In the genomic region with DNA sequence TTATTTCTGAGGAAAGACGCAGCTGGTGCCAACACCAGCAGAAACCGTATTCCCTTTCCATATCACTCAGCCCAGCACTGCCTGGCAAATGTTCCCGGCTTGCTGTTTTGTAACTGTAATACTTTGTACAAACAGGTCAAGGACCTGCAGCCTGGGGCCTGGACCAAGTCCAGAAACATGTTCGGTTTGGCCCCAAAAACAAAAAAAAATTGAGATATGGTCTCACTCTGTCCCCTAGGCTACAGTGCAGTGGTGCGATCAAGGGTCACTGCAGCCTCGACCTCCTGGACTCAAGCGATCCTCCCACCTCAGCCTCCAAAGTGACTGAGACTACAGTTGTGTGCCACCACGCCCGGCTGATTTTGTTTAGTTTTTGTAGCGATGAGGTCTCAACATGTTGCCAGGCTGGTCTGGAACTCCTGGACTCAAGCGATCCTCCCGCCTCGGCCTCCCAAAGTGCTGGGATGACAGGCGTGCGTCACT, we compare ENCODE assay signal across 1 cellular context.
TF ChIP-seq lines count a peak whose summit lies in the region.

No MANE protein-coding gene starts in this region.

TF ChIP-seq in HepG2, 621 proteins besides CTCF, POLR2A, EP300 and RAD21 (continued from another document and continues in another):
- peak; percentile 80; the same call in 1 of the 2 replicates for TF ChIP-seq ZNF264 (CRISPR knock-in tag; IDR thresholded peaks at IDR 0.05)
- no peak for TF ChIP-seq MTF2 (CRISPR knock-in tag; IDR thresholded peaks at IDR 0.05; ENCODE audit: borderline replicate concordance)
- peak; percentile 94 for TF ChIP-seq ZMYM2 (CRISPR knock-in tag; IDR thresholded peaks at IDR 0.05)
- TF ChIP-seq BORCS8-MEF2B (CRISPR knock-in tag; IDR thresholded peaks at IDR 0.05), result peak; percentile 45; the same call in 1 of the 2 replicates
- TF ChIP-seq JUN (CRISPR knock-in tag; IDR thresholded peaks at IDR 0.05), result no peak
- TF ChIP-seq, protein P1, sequence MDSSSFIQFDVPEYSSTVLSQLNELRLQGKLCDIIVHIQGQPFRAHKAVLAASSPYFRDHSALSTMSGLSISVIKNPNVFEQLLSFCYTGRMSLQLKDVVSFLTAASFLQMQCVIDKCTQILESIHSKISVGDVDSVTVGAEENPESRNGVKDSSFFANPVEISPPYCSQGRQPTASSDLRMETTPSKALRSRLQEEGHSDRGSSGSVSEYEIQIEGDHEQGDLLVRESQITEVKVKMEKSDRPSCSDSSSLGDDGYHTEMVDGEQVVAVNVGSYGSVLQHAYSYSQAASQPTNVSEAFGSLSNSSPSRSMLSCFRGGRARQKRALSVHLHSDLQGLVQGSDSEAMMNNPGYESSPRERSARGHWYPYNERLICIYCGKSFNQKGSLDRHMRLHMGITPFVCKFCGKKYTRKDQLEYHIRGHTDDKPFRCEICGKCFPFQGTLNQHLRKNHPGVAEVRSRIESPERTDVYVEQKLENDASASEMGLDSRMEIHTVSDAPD (CRISPR knock-in tag; IDR thresholded peaks at IDR 0.05), result peak; percentile 35
- 0 out of 2 replicates have a peak, but pooled peaks have one; percentile 15 for TF ChIP-seq ZNF331 (CRISPR knock-in tag; IDR thresholded peaks at IDR 0.05)
- no peak for TF ChIP-seq KLF16 (CRISPR knock-in tag; IDR thresholded peaks at IDR 0.05)
- TF ChIP-seq HDAC6 (IDR thresholded peaks at IDR 0.05; ENCODE audit: low read depth, low read length), result no peak
- no peak for TF ChIP-seq TCF12 (IDR thresholded peaks at IDR 0.05)
- TF ChIP-seq TCF12 (CRISPR knock-in tag; IDR thresholded peaks at IDR 0.05), result no peak
- no peak for TF ChIP-seq PHF8 (CRISPR knock-in tag; IDR thresholded peaks at IDR 0.05)
- peak; percentile 44; the same call in 1 of the 2 replicates for TF ChIP-seq MAF1 (CRISPR knock-in tag; IDR thresholded peaks at IDR 0.05; ENCODE audit: borderline replicate concordance)
- no peak for TF ChIP-seq ZNF883 (CRISPR knock-in tag; IDR thresholded peaks at IDR 0.05; ENCODE audit: not compliant biosample characterization)
- TF ChIP-seq, protein P2, sequence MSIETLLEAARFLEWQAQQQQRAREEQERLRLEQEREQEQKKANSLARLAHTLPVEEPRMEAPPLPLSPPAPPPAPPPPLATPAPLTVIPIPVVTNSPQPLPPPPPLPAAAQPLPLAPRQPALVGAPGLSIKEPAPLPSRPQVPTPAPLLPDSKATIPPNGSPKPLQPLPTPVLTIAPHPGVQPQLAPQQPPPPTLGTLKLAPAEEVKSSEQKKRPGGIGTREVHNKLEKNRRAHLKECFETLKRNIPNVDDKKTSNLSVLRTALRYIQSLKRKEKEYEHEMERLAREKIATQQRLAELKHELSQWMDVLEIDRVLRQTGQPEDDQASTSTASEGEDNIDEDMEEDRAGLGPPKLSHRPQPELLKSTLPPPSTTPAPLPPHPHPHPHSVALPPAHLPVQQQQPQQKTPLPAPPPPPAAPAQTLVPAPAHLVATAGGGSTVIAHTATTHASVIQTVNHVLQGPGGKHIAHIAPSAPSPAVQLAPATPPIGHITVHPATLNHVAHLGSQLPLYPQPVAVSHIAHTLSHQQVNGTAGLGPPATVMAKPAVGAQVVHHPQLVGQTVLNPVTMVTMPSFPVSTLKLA (IDR thresholded peaks at IDR 0.05), result no peak
- TF ChIP-seq ZNF839 (CRISPR knock-in tag; IDR thresholded peaks at IDR 0.05; ENCODE audit: borderline replicate concordance), result no peak
- TF ChIP-seq GFI1 (CRISPR knock-in tag; IDR thresholded peaks at IDR 0.05; ENCODE audit: borderline replicate concordance), result 0 out of 2 replicates have a peak, but pooled peaks have one; percentile 30
- TF ChIP-seq KAT8 (CRISPR knock-in tag; IDR thresholded peaks at IDR 0.05), result 0 out of 2 replicates have a peak, but pooled peaks have one; percentile 22
- no peak for TF ChIP-seq ZFP36L2 (CRISPR knock-in tag; IDR thresholded peaks at IDR 0.05)
- no peak for TF ChIP-seq NONO (IDR thresholded peaks at IDR 0.05)
- 0 out of 2 replicates have a peak, but pooled peaks have one; percentile 33 for TF ChIP-seq NONO (CRISPR knock-in tag; conservative IDR thresholded peaks at IDR 0.05)
- TF ChIP-seq NFKB2 (CRISPR knock-in tag; IDR thresholded peaks at IDR 0.05; ENCODE audit: borderline replicate concordance), result peak; percentile 27; the same call in 1 of the 2 replicates
- no peak for TF ChIP-seq TP53 (CRISPR knock-in tag; conservative IDR thresholded peaks at IDR 0.05)
- no peak for TF ChIP-seq MAFF (IDR thresholded peaks at IDR 0.05; ENCODE audit: low read depth, low read length)
- TF ChIP-seq ATF7-NPFF (CRISPR knock-in tag; IDR thresholded peaks at IDR 0.05; ENCODE audit: low read depth), result no peak
- TF ChIP-seq KLF13 (CRISPR knock-in tag; IDR thresholded peaks at IDR 0.05), result no peak
- TF ChIP-seq NFE2 (CRISPR knock-in tag; IDR thresholded peaks at IDR 0.05), result no peak
- TF ChIP-seq SMARCC2 (IDR thresholded peaks at IDR 0.05), result no peak
- no peak for TF ChIP-seq ZNF33B (CRISPR knock-in tag; IDR thresholded peaks at IDR 0.05)
- TF ChIP-seq RXRA (CRISPR knock-in tag; IDR thresholded peaks at IDR 0.05), result peak; percentile 64; the same call in 1 of the 2 replicates
- TF ChIP-seq ZFY (CRISPR knock-in tag; IDR thresholded peaks at IDR 0.05), result no peak
- no peak for TF ChIP-seq NR3C1 (CRISPR knock-in tag; IDR thresholded peaks at IDR 0.05)
- TF ChIP-seq, protein P3, sequence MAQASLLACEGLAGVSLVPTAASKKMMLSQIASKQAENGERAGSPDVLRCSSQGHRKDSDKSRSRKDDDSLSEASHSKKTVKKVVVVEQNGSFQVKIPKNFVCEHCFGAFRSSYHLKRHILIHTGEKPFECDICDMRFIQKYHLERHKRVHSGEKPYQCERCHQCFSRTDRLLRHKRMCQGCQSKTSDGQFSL (CRISPR knock-in tag; IDR thresholded peaks at IDR 0.05), result no peak
- TF ChIP-seq NFATC3 (CRISPR knock-in tag; IDR thresholded peaks at IDR 0.05), result no peak
- no peak for TF ChIP-seq MED8 (CRISPR knock-in tag; IDR thresholded peaks at IDR 0.05; ENCODE audit: insufficient replicate concordance)
- TF ChIP-seq ZNF878 (CRISPR knock-in tag; IDR thresholded peaks at IDR 0.05), result no peak
- TF ChIP-seq, protein P4, sequence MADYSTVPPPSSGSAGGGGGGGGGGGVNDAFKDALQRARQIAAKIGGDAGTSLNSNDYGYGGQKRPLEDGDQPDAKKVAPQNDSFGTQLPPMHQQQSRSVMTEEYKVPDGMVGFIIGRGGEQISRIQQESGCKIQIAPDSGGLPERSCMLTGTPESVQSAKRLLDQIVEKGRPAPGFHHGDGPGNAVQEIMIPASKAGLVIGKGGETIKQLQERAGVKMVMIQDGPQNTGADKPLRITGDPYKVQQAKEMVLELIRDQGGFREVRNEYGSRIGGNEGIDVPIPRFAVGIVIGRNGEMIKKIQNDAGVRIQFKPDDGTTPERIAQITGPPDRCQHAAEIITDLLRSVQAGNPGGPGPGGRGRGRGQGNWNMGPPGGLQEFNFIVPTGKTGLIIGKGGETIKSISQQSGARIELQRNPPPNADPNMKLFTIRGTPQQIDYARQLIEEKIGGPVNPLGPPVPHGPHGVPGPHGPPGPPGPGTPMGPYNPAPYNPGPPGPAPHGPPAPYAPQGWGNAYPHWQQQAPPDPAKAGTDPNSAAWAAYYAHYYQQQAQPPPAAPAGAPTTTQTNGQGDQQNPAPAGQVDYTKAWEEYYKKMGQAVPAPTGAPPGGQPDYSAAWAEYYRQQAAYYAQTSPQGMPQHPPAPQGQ (CRISPR knock-in tag; IDR thresholded peaks at IDR 0.05; ENCODE audit: borderline replicate concordance), result no peak
- no peak for TF ChIP-seq XBP1 (CRISPR knock-in tag; IDR thresholded peaks at IDR 0.05)
- TF ChIP-seq HDAC2 (CRISPR knock-in tag; IDR thresholded peaks at IDR 0.05), result 0 out of 2 replicates have a peak, but pooled peaks have one; percentile 32
- TF ChIP-seq ZNF138 (CRISPR knock-in tag; IDR thresholded peaks at IDR 0.05; ENCODE audit: low read depth), result no peak
- TF ChIP-seq ZBTB21 (CRISPR knock-in tag; IDR thresholded peaks at IDR 0.05), result no peak
- TF ChIP-seq ZNF335 (CRISPR knock-in tag; IDR thresholded peaks at IDR 0.05), result no peak
- TF ChIP-seq, protein P5, sequence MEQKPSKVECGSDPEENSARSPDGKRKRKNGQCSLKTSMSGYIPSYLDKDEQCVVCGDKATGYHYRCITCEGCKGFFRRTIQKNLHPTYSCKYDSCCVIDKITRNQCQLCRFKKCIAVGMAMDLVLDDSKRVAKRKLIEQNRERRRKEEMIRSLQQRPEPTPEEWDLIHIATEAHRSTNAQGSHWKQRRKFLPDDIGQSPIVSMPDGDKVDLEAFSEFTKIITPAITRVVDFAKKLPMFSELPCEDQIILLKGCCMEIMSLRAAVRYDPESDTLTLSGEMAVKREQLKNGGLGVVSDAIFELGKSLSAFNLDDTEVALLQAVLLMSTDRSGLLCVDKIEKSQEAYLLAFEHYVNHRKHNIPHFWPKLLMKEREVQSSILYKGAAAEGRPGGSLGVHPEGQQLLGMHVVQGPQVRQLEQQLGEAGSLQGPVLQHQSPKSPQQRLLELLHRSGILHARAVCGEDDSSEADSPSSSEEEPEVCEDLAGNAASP (CRISPR knock-in tag; IDR thresholded peaks at IDR 0.05; ENCODE audit: borderline replicate concordance), result no peak; the same call in 1 of the 2 replicates
- TF ChIP-seq NAIF1 (CRISPR knock-in tag; IDR thresholded peaks at IDR 0.05; ENCODE audit: borderline replicate concordance), result no peak
- no peak for TF ChIP-seq ZBTB3 (CRISPR knock-in tag; IDR thresholded peaks at IDR 0.05; ENCODE audit: borderline replicate concordance, low read depth)
- peak; percentile 67; the same call in 1 of the 2 replicates for TF ChIP-seq ZC3H13 (CRISPR knock-in tag; IDR thresholded peaks at IDR 0.05)
- TF ChIP-seq ZNF282 (IDR thresholded peaks at IDR 0.05; ENCODE audit: partially characterized antibody), result no peak
- no peak for TF ChIP-seq ZFP37 (CRISPR knock-in tag; IDR thresholded peaks at IDR 0.05; ENCODE audit: borderline replicate concordance)
- no peak for TF ChIP-seq RBAK (CRISPR knock-in tag; IDR thresholded peaks at IDR 0.05)
- no peak for TF ChIP-seq ZNF7 (CRISPR knock-in tag; IDR thresholded peaks at IDR 0.05)
- TF ChIP-seq, protein P6, sequence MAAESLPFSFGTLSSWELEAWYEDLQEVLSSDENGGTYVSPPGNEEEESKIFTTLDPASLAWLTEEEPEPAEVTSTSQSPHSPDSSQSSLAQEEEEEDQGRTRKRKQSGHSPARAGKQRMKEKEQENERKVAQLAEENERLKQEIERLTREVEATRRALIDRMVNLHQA (CRISPR knock-in tag; IDR thresholded peaks at IDR 0.05), result no peak
- no peak for TF ChIP-seq MXI1 (IDR thresholded peaks at IDR 0.05; ENCODE audit: borderline replicate concordance, low read depth, low read length)
- TF ChIP-seq ZNF333 (CRISPR knock-in tag; IDR thresholded peaks at IDR 0.05; ENCODE audit: borderline replicate concordance), result no peak
- TF ChIP-seq, protein P7, sequence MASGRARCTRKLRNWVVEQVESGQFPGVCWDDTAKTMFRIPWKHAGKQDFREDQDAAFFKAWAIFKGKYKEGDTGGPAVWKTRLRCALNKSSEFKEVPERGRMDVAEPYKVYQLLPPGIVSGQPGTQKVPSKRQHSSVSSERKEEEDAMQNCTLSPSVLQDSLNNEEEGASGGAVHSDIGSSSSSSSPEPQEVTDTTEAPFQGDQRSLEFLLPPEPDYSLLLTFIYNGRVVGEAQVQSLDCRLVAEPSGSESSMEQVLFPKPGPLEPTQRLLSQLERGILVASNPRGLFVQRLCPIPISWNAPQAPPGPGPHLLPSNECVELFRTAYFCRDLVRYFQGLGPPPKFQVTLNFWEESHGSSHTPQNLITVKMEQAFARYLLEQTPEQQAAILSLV (CRISPR knock-in tag; IDR thresholded peaks at IDR 0.05; ENCODE audit: borderline replicate concordance), result no peak
- TF ChIP-seq ZMAT3 (CRISPR knock-in tag; conservative IDR thresholded peaks at IDR 0.05), result no peak
- TF ChIP-seq, protein P8, sequence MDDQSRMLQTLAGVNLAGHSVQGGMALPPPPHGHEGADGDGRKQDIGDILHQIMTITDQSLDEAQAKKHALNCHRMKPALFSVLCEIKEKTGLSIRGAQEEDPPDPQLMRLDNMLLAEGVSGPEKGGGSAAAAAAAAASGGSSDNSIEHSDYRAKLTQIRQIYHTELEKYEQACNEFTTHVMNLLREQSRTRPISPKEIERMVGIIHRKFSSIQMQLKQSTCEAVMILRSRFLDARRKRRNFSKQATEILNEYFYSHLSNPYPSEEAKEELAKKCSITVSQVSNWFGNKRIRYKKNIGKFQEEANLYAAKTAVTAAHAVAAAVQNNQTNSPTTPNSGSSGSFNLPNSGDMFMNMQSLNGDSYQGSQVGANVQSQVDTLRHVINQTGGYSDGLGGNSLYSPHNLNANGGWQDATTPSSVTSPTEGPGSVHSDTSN (CRISPR knock-in tag; IDR thresholded peaks at IDR 0.05; ENCODE audit: borderline replicate concordance), result no peak
- TF ChIP-seq ZMYM4 (CRISPR knock-in tag; IDR thresholded peaks at IDR 0.05), result peak; percentile 56; the same call in 1 of the 2 replicates
- TF ChIP-seq, protein P9, sequence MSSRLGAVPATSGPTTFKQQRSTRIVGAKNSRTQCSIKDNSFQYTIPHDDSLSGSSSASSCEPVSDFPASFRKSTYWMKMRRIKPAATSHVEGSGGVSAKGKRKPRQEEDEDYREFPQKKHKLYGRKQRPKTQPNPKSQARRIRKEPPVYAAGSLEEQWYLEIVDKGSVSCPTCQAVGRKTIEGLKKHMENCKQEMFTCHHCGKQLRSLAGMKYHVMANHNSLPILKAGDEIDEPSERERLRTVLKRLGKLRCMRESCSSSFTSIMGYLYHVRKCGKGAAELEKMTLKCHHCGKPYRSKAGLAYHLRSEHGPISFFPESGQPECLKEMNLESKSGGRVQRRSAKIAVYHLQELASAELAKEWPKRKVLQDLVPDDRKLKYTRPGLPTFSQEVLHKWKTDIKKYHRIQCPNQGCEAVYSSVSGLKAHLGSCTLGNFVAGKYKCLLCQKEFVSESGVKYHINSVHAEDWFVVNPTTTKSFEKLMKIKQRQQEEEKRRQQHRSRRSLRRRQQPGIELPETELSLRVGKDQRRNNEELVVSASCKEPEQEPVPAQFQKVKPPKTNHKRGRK (CRISPR knock-in tag; IDR thresholded peaks at IDR 0.05), result no peak
- no peak for TF ChIP-seq RFX3 (CRISPR knock-in tag; IDR thresholded peaks at IDR 0.05)
- TF ChIP-seq, protein P10, sequence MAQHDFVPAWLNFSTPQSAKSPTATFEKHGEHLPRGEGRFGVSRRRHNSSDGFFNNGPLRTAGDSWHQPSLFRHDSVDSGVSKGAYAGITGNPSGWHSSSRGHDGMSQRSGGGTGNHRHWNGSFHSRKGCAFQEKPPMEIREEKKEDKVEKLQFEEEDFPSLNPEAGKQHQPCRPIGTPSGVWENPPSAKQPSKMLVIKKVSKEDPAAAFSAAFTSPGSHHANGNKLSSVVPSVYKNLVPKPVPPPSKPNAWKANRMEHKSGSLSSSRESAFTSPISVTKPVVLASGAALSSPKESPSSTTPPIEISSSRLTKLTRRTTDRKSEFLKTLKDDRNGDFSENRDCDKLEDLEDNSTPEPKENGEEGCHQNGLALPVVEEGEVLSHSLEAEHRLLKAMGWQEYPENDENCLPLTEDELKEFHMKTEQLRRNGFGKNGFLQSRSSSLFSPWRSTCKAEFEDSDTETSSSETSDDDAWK (CRISPR knock-in tag; IDR thresholded peaks at IDR 0.05), result no peak
- TF ChIP-seq THYN1 (CRISPR knock-in tag; IDR thresholded peaks at IDR 0.05; ENCODE audit: borderline replicate concordance, low read depth), result no peak
- peak; percentile 34; the same call in 1 of the 2 replicates for TF ChIP-seq LCORL (IDR thresholded peaks at IDR 0.05)
- no peak; the same call in none of the 2 replicates for TF ChIP-seq LCORL (CRISPR knock-in tag; IDR thresholded peaks at IDR 0.05)
- TF ChIP-seq NFYC (CRISPR knock-in tag; IDR thresholded peaks at IDR 0.05), result no peak
- no peak for TF ChIP-seq GTF2F1 (IDR thresholded peaks at IDR 0.05; ENCODE audit: low read length)
- no peak for TF ChIP-seq ZNF605 (CRISPR knock-in tag; IDR thresholded peaks at IDR 0.05)
- TF ChIP-seq ZNF614 (CRISPR knock-in tag; IDR thresholded peaks at IDR 0.05; ENCODE audit: borderline replicate concordance), result peak; percentile 18; the same call in 1 of the 2 replicates
- TF ChIP-seq RBFOX2 (IDR thresholded peaks at IDR 0.05; ENCODE audit: low read depth, low read length), result no peak
